In the genomic region with DNA sequence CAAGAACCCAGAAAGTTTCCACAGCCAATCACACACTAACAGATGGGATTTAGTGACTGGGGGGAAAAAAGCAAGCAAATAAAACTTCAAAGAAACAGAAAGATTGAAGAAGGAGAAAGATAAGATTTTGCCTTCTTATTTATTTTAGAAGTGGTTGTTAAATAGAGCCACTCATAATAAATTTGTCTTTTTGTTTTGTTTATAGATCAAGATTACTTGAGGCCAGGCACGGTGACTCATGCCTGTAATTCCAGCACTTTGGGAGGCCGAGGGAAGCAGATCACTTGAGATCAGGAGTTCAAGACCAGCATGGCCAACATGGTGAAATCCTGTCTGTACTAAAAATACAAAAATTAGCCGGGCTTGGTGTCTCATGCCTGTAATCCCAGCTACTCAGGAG, we compare ENCODE assay signal across 1 cellular context.
TF ChIP-seq lines count a peak whose summit lies in the region.

No MANE protein-coding gene starts in this region.

TF ChIP-seq in HEK293, 187 proteins besides CTCF, POLR2A, EP300 and RAD21 (continued from another document and continues in another):
- TF ChIP-seq, protein P1, sequence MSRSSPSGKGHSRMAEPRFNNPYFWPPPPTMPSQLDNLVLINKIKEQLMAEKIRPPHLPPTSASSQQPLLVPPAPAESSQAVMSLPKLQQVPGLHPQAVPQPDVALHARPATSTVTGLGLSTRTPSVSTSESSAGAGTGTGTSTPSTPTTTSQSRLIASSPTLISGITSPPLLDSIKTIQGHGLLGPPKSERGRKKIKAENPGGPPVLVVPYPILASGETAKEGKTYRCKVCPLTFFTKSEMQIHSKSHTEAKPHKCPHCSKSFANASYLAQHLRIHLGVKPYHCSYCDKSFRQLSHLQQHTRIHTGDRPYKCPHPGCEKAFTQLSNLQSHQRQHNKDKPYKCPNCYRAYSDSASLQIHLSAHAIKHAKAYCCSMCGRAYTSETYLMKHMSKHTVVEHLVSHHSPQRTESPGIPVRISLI (tag by site-specific recombination; IDR thresholded peaks at IDR 0.05) = no peak
- TF ChIP-seq ZNF785 (tag by site-specific recombination; IDR thresholded peaks at IDR 0.05) (no peak), YY2 (tag by site-specific recombination; IDR thresholded peaks at IDR 0.05) (no peak), ZFHX2 (tag by site-specific recombination; conservative IDR thresholded peaks at IDR 0.05) (no peak), REPIN1 (tag by site-specific recombination; IDR thresholded peaks at IDR 0.05; ENCODE audit: low read depth) (no peak), ZNF302 (tag by site-specific recombination; IDR thresholded peaks at IDR 0.05; ENCODE audit: low read depth) (no peak), ZSCAN23 (tag by site-specific recombination; IDR thresholded peaks at IDR 0.05) (no peak), ZNF133 (tag by site-specific recombination; IDR thresholded peaks at IDR 0.05) (no peak), SETDB1 (IDR thresholded peaks at IDR 0.05; ENCODE audit: insufficient read length, low read length) (no peak), OSR2 (tag by site-specific recombination; IDR thresholded peaks at IDR 0.05) (peak; percentile 82), FEZF1 (tag by site-specific recombination; IDR thresholded peaks at IDR 0.05) (peak; percentile 96), ZNF341 (tag by site-specific recombination; IDR thresholded peaks at IDR 0.05; ENCODE audit: low read depth) (no peak), MEIS1 (CRISPR knock-in tag; IDR thresholded peaks at IDR 0.05; ENCODE audit: borderline replicate concordance) (no peak), ZNF350 (tag by site-specific recombination; IDR thresholded peaks at IDR 0.05) (no peak), GFI1B (tag by site-specific recombination; IDR thresholded peaks at IDR 0.05) (peak; percentile 85), ZNF223 (tag by site-specific recombination; IDR thresholded peaks at IDR 0.05) (no peak), ZBTB8A (tag by site-specific recombination; IDR thresholded peaks at IDR 0.05) (no peak), ZNF610 (tag by site-specific recombination; IDR thresholded peaks at IDR 0.05; ENCODE audit: borderline replicate concordance) (no peak), ZNF146 (tag by site-specific recombination; IDR thresholded peaks at IDR 0.05) (no peak), ZBTB1 (tag by site-specific recombination; IDR thresholded peaks at IDR 0.05) (no peak), ZNF324 (tag by site-specific recombination; IDR thresholded peaks at IDR 0.05) (no peak), SP3 (tag by site-specific recombination; IDR thresholded peaks at IDR 0.05) (no peak), ZNF239 (tag by site-specific recombination; IDR thresholded peaks at IDR 0.05) (no peak), EGR2 (tag by site-specific recombination; IDR thresholded peaks at IDR 0.05; ENCODE audit: low read depth) (no peak), ZNF626 (tag by site-specific recombination; IDR thresholded peaks at IDR 0.05) (no peak), ZNF664 (tag by site-specific recombination; IDR thresholded peaks at IDR 0.05) (no peak), ZNF138 (tag by site-specific recombination; IDR thresholded peaks at IDR 0.05; ENCODE audit: borderline replicate concordance) (no peak), ZNF10 (tag by site-specific recombination; IDR thresholded peaks at IDR 0.05) (no peak), ZNF596 (tag by site-specific recombination; IDR thresholded peaks at IDR 0.05) (peak; percentile 45; the same call in 1 of the 2 replicates), ZNF843 (tag by site-specific recombination; IDR thresholded peaks at IDR 0.05) (peak; percentile 94), RBAK (tag by site-specific recombination; IDR thresholded peaks at IDR 0.05) (no peak), ZNF140 (tag by site-specific recombination; IDR thresholded peaks at IDR 0.05) (no peak), ZXDB (tag by site-specific recombination; IDR thresholded peaks at IDR 0.05) (peak; percentile 91), ZBTB20 (tag by site-specific recombination; IDR thresholded peaks at IDR 0.05) (no peak)
- TF ChIP-seq, protein P2, sequence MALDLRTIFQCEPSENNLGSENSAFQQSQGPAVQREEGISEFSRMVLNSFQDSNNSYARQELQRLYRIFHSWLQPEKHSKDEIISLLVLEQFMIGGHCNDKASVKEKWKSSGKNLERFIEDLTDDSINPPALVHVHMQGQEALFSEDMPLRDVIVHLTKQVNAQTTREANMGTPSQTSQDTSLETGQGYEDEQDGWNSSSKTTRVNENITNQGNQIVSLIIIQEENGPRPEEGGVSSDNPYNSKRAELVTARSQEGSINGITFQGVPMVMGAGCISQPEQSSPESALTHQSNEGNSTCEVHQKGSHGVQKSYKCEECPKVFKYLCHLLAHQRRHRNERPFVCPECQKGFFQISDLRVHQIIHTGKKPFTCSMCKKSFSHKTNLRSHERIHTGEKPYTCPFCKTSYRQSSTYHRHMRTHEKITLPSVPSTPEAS (tag by site-specific recombination; IDR thresholded peaks at IDR 0.05) = no peak
- TF ChIP-seq, protein P3, sequence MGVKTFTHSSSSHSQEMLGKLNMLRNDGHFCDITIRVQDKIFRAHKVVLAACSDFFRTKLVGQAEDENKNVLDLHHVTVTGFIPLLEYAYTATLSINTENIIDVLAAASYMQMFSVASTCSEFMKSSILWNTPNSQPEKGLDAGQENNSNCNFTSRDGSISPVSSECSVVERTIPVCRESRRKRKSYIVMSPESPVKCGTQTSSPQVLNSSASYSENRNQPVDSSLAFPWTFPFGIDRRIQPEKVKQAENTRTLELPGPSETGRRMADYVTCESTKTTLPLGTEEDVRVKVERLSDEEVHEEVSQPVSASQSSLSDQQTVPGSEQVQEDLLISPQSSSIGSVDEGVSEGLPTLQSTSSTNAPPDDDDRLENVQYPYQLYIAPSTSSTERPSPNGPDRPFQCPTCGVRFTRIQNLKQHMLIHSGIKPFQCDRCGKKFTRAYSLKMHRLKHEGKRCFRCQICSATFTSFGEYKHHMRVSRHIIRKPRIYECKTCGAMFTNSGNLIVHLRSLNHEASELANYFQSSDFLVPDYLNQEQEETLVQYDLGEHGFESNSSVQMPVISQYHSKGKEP (tag by site-specific recombination; IDR thresholded peaks at IDR 0.05) = no peak
- TF ChIP-seq, protein P4, sequence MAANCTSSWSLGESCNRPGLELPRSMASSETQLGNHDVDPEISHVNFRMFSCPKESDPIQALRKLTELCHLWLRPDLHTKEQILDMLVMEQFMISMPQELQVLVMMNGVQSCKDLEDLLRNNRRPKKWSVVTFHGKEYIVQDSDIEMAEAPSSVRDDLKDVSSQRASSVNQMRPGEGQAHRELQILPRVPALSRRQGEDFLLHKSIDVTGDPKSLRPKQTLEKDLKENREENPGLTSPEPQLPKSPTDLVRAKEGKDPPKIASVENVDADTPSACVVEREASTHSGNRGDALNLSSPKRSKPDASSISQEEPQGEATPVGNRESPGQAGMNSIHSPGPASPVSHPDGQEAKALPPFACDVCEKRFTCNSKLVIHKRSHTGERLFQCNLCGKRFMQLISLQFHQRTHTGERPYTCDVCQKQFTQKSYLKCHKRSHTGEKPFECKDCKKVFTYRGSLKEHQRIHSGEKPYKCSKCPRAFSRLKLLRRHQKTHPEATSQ (tag by site-specific recombination; IDR thresholded peaks at IDR 0.05) = no peak
- TF ChIP-seq, protein P5, sequence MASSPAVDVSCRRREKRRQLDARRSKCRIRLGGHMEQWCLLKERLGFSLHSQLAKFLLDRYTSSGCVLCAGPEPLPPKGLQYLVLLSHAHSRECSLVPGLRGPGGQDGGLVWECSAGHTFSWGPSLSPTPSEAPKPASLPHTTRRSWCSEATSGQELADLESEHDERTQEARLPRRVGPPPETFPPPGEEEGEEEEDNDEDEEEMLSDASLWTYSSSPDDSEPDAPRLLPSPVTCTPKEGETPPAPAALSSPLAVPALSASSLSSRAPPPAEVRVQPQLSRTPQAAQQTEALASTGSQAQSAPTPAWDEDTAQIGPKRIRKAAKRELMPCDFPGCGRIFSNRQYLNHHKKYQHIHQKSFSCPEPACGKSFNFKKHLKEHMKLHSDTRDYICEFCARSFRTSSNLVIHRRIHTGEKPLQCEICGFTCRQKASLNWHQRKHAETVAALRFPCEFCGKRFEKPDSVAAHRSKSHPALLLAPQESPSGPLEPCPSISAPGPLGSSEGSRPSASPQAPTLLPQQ (tag by site-specific recombination; IDR thresholded peaks at IDR 0.05) = 0 out of 2 replicates have a peak, but pooled peaks have one; percentile 17
- TF ChIP-seq, protein P6, sequence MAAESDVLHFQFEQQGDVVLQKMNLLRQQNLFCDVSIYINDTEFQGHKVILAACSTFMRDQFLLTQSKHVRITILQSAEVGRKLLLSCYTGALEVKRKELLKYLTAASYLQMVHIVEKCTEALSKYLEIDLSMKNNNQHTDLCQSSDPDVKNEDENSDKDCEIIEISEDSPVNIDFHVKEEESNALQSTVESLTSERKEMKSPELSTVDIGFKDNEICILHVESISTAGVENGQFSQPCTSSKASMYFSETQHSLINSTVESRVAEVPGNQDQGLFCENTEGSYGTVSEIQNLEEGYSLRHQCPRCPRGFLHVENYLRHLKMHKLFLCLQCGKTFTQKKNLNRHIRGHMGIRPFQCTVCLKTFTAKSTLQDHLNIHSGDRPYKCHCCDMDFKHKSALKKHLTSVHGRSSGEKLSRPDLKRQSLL (tag by site-specific recombination; IDR thresholded peaks at IDR 0.05) = no peak
- TF ChIP-seq, protein P7, sequence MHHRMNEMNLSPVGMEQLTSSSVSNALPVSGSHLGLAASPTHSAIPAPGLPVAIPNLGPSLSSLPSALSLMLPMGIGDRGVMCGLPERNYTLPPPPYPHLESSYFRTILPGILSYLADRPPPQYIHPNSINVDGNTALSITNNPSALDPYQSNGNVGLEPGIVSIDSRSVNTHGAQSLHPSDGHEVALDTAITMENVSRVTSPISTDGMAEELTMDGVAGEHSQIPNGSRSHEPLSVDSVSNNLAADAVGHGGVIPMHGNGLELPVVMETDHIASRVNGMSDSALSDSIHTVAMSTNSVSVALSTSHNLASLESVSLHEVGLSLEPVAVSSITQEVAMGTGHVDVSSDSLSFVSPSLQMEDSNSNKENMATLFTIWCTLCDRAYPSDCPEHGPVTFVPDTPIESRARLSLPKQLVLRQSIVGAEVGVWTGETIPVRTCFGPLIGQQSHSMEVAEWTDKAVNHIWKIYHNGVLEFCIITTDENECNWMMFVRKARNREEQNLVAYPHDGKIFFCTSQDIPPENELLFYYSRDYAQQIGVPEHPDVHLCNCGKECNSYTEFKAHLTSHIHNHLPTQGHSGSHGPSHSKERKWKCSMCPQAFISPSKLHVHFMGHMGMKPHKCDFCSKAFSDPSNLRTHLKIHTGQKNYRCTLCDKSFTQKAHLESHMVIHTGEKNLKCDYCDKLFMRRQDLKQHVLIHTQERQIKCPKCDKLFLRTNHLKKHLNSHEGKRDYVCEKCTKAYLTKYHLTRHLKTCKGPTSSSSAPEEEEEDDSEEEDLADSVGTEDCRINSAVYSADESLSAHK (tag by site-specific recombination; IDR thresholded peaks at IDR 0.05) = peak; percentile 53; the same call in 1 of the 2 replicates
- TF ChIP-seq, protein P8, sequence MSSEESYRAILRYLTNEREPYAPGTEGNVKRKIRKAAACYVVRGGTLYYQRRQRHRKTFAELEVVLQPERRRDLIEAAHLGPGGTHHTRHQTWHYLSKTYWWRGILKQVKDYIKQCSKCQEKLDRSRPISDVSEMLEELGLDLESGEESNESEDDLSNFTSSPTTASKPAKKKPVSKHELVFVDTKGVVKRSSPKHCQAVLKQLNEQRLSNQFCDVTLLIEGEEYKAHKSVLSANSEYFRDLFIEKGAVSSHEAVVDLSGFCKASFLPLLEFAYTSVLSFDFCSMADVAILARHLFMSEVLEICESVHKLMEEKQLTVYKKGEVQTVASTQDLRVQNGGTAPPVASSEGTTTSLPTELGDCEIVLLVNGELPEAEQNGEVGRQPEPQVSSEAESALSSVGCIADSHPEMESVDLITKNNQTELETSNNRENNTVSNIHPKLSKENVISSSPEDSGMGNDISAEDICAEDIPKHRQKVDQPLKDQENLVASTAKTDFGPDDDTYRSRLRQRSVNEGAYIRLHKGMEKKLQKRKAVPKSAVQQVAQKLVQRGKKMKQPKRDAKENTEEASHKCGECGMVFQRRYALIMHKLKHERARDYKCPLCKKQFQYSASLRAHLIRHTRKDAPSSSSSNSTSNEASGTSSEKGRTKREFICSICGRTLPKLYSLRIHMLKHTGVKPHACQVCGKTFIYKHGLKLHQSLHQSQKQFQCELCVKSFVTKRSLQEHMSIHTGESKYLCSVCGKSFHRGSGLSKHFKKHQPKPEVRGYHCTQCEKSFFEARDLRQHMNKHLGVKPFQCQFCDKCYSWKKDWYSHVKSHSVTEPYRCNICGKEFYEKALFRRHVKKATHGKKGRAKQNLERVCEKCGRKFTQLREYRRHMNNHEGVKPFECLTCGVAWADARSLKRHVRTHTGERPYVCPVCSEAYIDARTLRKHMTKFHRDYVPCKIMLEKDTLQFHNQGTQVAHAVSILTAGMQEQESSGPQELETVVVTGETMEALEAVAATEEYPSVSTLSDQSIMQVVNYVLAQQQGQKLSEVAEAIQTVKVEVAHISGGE (tag by site-specific recombination; conservative IDR thresholded peaks at IDR 0.05; ENCODE audit: low read depth) = no peak
- TF ChIP-seq, protein P9, sequence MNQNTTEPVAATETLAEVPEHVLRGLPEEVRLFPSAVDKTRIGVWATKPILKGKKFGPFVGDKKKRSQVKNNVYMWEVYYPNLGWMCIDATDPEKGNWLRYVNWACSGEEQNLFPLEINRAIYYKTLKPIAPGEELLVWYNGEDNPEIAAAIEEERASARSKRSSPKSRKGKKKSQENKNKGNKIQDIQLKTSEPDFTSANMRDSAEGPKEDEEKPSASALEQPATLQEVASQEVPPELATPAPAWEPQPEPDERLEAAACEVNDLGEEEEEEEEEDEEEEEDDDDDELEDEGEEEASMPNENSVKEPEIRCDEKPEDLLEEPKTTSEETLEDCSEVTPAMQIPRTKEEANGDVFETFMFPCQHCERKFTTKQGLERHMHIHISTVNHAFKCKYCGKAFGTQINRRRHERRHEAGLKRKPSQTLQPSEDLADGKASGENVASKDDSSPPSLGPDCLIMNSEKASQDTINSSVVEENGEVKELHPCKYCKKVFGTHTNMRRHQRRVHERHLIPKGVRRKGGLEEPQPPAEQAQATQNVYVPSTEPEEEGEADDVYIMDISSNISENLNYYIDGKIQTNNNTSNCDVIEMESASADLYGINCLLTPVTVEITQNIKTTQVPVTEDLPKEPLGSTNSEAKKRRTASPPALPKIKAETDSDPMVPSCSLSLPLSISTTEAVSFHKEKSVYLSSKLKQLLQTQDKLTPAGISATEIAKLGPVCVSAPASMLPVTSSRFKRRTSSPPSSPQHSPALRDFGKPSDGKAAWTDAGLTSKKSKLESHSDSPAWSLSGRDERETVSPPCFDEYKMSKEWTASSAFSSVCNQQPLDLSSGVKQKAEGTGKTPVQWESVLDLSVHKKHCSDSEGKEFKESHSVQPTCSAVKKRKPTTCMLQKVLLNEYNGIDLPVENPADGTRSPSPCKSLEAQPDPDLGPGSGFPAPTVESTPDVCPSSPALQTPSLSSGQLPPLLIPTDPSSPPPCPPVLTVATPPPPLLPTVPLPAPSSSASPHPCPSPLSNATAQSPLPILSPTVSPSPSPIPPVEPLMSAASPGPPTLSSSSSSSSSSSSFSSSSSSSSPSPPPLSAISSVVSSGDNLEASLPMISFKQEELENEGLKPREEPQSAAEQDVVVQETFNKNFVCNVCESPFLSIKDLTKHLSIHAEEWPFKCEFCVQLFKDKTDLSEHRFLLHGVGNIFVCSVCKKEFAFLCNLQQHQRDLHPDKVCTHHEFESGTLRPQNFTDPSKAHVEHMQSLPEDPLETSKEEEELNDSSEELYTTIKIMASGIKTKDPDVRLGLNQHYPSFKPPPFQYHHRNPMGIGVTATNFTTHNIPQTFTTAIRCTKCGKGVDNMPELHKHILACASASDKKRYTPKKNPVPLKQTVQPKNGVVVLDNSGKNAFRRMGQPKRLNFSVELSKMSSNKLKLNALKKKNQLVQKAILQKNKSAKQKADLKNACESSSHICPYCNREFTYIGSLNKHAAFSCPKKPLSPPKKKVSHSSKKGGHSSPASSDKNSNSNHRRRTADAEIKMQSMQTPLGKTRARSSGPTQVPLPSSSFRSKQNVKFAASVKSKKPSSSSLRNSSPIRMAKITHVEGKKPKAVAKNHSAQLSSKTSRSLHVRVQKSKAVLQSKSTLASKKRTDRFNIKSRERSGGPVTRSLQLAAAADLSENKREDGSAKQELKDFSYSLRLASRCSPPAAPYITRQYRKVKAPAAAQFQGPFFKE (tag by site-specific recombination; IDR thresholded peaks at IDR 0.05; ENCODE audit: borderline replicate concordance) = no peak
